ENCODE assay signal across 8 cellular contexts in the genomic region with DNA sequence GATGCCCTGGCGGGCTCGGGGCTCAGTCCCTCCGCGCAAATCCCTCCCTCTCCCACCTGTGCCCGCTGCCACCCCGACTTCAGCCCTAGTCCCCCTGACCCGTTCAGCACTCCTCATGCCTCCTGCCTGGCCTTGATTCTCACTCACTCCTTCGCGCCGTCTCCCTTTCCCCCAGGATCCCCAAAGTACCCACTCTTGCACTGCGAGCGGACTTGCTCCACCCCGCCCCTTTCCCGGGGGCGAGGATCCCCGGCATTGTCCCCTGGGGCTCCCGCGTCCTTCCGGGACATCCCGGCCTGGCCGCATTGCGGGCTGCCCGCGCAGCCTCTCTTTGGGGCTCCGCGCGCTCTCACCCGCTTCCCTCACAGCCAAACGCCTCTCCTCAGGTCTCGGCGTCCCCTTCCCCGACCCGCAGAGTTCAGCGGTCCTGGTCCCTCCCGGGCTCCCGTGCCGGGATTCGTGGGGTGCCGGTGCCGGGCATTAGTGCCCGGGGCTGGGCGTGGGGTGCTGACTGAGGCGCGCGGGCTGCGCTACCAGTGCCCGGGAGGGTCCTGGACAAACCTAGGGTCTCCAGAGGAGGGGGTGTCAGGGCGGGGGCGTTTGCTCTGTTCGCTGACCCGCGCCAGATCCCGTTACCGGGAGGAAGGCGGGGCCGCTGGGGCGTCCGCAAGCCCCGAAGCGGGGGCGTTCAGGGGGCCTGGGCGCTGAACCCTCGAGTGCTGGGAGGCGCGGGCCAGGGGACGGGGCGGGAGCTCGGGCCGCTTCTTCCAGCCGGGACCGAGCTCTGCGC. TPM values are rescaled to one million over a fixed set of nuclear protein-coding genes. Genes with fewer than 3 reads are reported as not detected.
A peak's percentile ranks its signal among the peaks of the same experiment; 100 is the strongest.
DNase-seq lines count a peak whose midpoint lies in the region; ATAC-seq and TF ChIP-seq lines count a peak whose summit lies in the region.

No MANE protein-coding gene starts in this region.

- no peak for DNase-seq in BJ (ENCODE audit: low read depth)
- no peak for DNase-seq in iPS DF 6.9 (ENCODE audit: low read depth, low spot score)
- DNase-seq in NCI-H146 (lab: John Stamatoyannopoulos, UW): no peak

- no peaks in the 10 kb centered on the region for H3K9me3 ChIP-seq in KOPT-K1 (ENCODE audit: insufficient read depth, low read length, poor library complexity, severe bottlenecking)
- no peaks in the 10 kb centered on the region for H3K9me3 ChIP-seq in iPS DF 6.9 (ENCODE audit: control insufficient read depth, insufficient read depth, low read length)
- no peaks in the 10 kb centered on the region for H3K9me3 ChIP-seq in skeletal muscle satellite cell (replicated peaks; ENCODE audit: low read length)

- H3K9ac ChIP-seq in skeletal muscle satellite cell (ENCODE audit: low read depth, low read length): peak overlapping the region; percentile 97

- no peaks in the 10 kb centered on the region for H3K36me3 ChIP-seq in BJ (ENCODE audit: control insufficient read depth, insufficient read depth, low read length)
- no peaks in the 10 kb centered on the region for H3K36me3 ChIP-seq in KOPT-K1 (ENCODE audit: insufficient read depth, low read length)
- no peaks in the 10 kb centered on the region for H3K36me3 ChIP-seq in iPS DF 6.9 (ENCODE audit: control insufficient read depth, insufficient read depth, low read length)
- H3K36me3 ChIP-seq in skeletal muscle satellite cell (ENCODE audit: insufficient read depth, low read length): peaks cover 9% of the 10 kb centered on the region

- POLR2A ChIA-PET in BJ (lab: Charles Lee): interaction anchor here (0.6 kb wide), 1 partner anchor 241 kb away, joined by 3 read pairs; no protein-coding TSS in a partner anchor

- TF ChIP-seq CTCF in BJ (IDR thresholded peaks at IDR 0.05; ENCODE audit: insufficient read depth, low read depth, low read length): no peak

- CTCF ChIA-PET in BJ (lab: Yijun Ruan, JAX): interaction anchor here (3.8 kb wide), 1 partner anchor 948 kb away, joined by 16 read pairs; no protein-coding TSS in a partner anchor

- WGBS in iPS DF 6.9 (ENCODE audit: insufficient coverage, insufficient read length): no CpG with 5 or more reads among the region's 72 CpGs

- H3K4me2 ChIP-seq in skeletal muscle satellite cell (ENCODE audit: low read length): peak overlapping the region; percentile 99

- H3K4me3 ChIP-seq in BJ (ENCODE audit: low read depth, low read length) (peak overlapping the region; percentile 57), iPS DF 6.9 (ENCODE audit: low read length) (peak overlapping the region; percentile 72), skeletal muscle satellite cell (ENCODE audit: low read length) (peak overlapping the region; percentile 99)

- H3K27me3 ChIP-seq in BJ (ENCODE audit: control insufficient read depth, insufficient read depth, low read length) (no peaks in the 10 kb centered on the region), iPS DF 6.9 (ENCODE audit: control insufficient read depth, insufficient read depth, low read length) (peaks cover 26% of the 10 kb centered on the region), skeletal muscle satellite cell (ENCODE audit: control insufficient read depth, insufficient read depth, low read length) (no peaks in the 10 kb centered on the region)

- H3K27ac ChIP-seq in KOPT-K1 (ENCODE audit: low read depth, low read length, poor library complexity, severe bottlenecking): peak overlapping the region; percentile 88
- H3K27ac ChIP-seq in angular gyrus (ENCODE audit: low read depth, low read length): peak overlapping the region; percentile 66
- H3K27ac ChIP-seq in iPS DF 6.9 (ENCODE audit: low read length): no peak overlapping the region

- no peak for ATAC-seq in GM21447 (IDR thresholded peaks at IDR 0.05; ENCODE audit: unreplicated experiment)
- no peak for ATAC-seq in GM19351 (IDR thresholded peaks at IDR 0.05; ENCODE audit: unreplicated experiment)

- H3K4me1 ChIP-seq in iPS DF 6.9 (ENCODE audit: control insufficient read depth, insufficient read depth, low read length) (peaks cover 3% of the 10 kb centered on the region; the same call in 1 of the 2 replicates), skeletal muscle satellite cell (ENCODE audit: control insufficient read depth, insufficient read depth, low read length) (peaks cover 39% of the 10 kb centered on the region)

RNA-seq across cellular contexts. Expression of a gene that starts 45.6 kb away (rescaled TPM):
- 7.8 and 9.2 TPM in 2 replicates for polyA plus RNA-seq in BJ (2011; rRNA removed)
- 8.3 and 13.1 TPM in 2 replicates for polyA minus RNA-seq in BJ (2011; rRNA and poly(A)+ RNA removed)
- total RNA-seq in skeletal muscle satellite cell (2012; rRNA removed): 8.6 and 11.1 TPM in 2 replicates
